Comparison of ENCODE assay signal across 11 cellular contexts in genomic region chr7:30920021-30920583, GRCh38. TPM values are rescaled to one million over a fixed set of nuclear protein-coding genes. Genes with fewer than 3 reads are reported as not detected.
DNase-seq lines count a peak whose midpoint lies in the region; ATAC-seq, FAIRE-seq and TF ChIP-seq lines count a peak whose summit lies in the region.
"Had no signal": no experiment of that assay in that cellular context is flagged by ENCODE, and none has a peak within 500 bp of the region (broad histone marks: within the 10 kb centered on the region; RNA-seq: fewer than 3 reads in every experiment).

No MANE protein-coding gene starts in this region.

- intact Hi-C loops in sciatic nerve (cut with DNase I): no loop called here

- H3K9me3 ChIP-seq in gastroesophageal sphincter: no peaks in the 10 kb centered on the region

- no peak overlapping the region for H3K4me3 Mint-ChIP-seq in effector memory CD8-positive, alpha-beta T cell

- H3K27me3 ChIP-seq in gastroesophageal sphincter: no peaks in the 10 kb centered on the region

- H3K27ac Mint-ChIP-seq in effector memory CD8-positive, alpha-beta T cell: no peak overlapping the region

- H3K27ac ChIP-seq in gastroesophageal sphincter: peak overlapping the region; percentile 31 to 88 (median 86)

- no peak overlapping the region for H3K4me3 ChIP-seq in gastroesophageal sphincter

- no peaks in the 10 kb centered on the region for H3K4me1 Mint-ChIP-seq in effector memory CD8-positive, alpha-beta T cell (ENCODE audit: low read depth in 2 of 2)

- peaks cover 0 to 6% of the 10 kb centered on the region in 2 donors for H3K27me3 Mint-ChIP-seq in effector memory CD8-positive, alpha-beta T cell

- no peaks in the 10 kb centered on the region for H3K36me3 Mint-ChIP-seq in effector memory CD8-positive, alpha-beta T cell (ENCODE audit: insufficient read depth)

- H3K36me3 ChIP-seq in gastroesophageal sphincter: peaks cover 0 to 35% of the 10 kb centered on the region in 2 donors

- no peak for TF ChIP-seq EP300 in gastroesophageal sphincter (IDR thresholded peaks at IDR 0.05)

- H3K4me1 ChIP-seq in gastroesophageal sphincter: peaks cover 0 to 76% (median 48%) of the 10 kb centered on the region in 3 donors

- TF ChIP-seq POLR2A in gastroesophageal sphincter (IDR thresholded peaks at IDR 0.05) (no peak), GM12892 (IDR thresholded peaks at IDR 0.05; ENCODE audit: low read depth, low read length) (no peak)

- WGBS in gastroesophageal sphincter (ENCODE audit: low coverage in 1 of 2), 2 donors: 13 to 66% methylated on average over 3 to 4 of the region's 11 CpGs

- FAIRE-seq in GM12892 (lab: Jason Lieb, UNC): no peak
- FAIRE-seq: GM19239 had no signal

- H3K9me3 Mint-ChIP-seq in effector memory CD8-positive, alpha-beta T cell: no peaks in the 10 kb centered on the region

- ATAC-seq in gastroesophageal sphincter: no peak
- no peak for ATAC-seq in sciatic nerve
- ATAC-seq in effector memory CD8-positive, alpha-beta T cell (replicated peaks): no peak
- ATAC-seq in HG02678 (IDR thresholded peaks at IDR 0.05; ENCODE audit: unreplicated experiment): no peak

- peak; percentile 86 for DNase-seq in Daoy (ENCODE audit: low read depth)
- peak; percentile 36 to 66 for DNase-seq in NCI-H446 (lab: John Stamatoyannopoulos, UW)
- DNase-seq in sciatic nerve (ENCODE audit: low spot score): peak; percentile 38
- no peak for DNase-seq in effector memory CD8-positive, alpha-beta T cell
- DNase-seq in cerebellar cortex (ENCODE audit: low spot score): no peak
- DNase-seq in GM12892 (ENCODE audit: insufficient read length): no peak
- DNase-seq: activated gamma-delta T cell had no signal

- no peak for TF ChIP-seq CTCF in gastroesophageal sphincter (IDR thresholded peaks at IDR 0.05)

RNA-seq across cellular contexts. Expression of gene AQP1, which starts 8.4 kb away (rescaled TPM):
- total RNA-seq in Daoy (2014; rRNA removed; shearing (Covaris generic)): 1.0 and 1.6 TPM in 2 replicates
- 100 to 1,000 TPM; 439 to 589 (median 503) TPM for total RNA-seq in gastroesophageal sphincter
- 864 TPM for total RNA-seq in sciatic nerve
- not detected for polyA plus RNA-seq in GM12892 (2012; ENCODE audit: missing spikeins)

RNA-seq across cellular contexts. Expression of gene GHRHR, which starts 43.7 kb away (rescaled TPM):
- not detected in 2 replicates for total RNA-seq in Daoy (2014; rRNA removed; shearing (Covaris generic))
- total RNA-seq in gastroesophageal sphincter: not detected
- total RNA-seq in sciatic nerve: 1.2 TPM
- not detected for polyA plus RNA-seq in GM12892 (2012; ENCODE audit: missing spikeins)
- total RNA-seq: fibroblast of lung had no signal
- polyA plus RNA-seq: fibroblast of lung had no signal

Comparison
In these comparisons a context has a peak if more than half of its experiments do, and no peak if none do; other contexts are left out.
1. DNase-seq: peak in Daoy (single experiment), NCI-H446 (2 of 2) and sciatic nerve (single experiment); none in effector memory CD8-positive, alpha-beta T cell (0 of 3), cerebellar cortex (single experiment) and GM12892 (single experiment).
2. RNA of gene AQP1, which starts 8.4 kb away (total RNA-seq): 864 TPM in sciatic nerve (single experiment) and 439 to 589 TPM in gastroesophageal sphincter; 1.0 to 1.6 TPM in Daoy; every median in the first group is over 100 times any median in the second.